ENCODE assay signal across 8 cellular contexts in the genomic region with DNA sequence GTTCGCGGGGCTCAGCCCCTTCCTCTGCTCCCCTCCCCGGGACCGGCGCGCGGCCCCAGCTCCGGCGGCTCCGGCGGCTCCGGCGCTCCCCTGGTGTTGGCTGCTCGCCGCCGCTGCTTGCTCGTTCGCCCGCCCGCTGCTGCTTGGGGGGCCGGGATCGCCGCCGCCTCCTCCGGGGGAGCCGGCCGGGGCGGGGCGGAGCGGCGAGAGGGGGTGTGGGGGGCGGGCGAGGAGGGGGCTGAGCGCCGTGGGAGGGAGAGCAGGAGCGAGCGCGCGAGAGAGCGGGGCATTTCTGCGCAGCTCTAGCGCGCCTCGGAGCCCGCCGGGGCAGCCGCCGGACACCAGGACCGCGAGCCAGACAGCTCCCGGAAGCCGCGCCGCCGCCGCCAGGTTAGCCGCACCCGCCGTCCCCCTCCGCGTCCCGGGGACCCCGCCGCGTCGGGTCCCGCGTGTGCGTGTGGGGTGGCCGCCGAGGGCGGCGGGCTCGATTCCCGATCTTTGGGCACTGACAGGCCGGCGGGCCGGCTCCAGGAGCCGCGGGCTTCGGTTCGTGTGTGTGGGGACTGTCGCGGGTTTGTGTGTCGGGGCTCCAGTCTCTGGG.
DNase-seq lines count a peak whose midpoint lies in the region; ATAC-seq and TF ChIP-seq lines count a peak whose summit lies in the region.

No MANE protein-coding gene starts in this region.

- intact Hi-C loops in activated B cell treated with CpG ODN at 0.5 μM for 24 hours (cut with micrococcal nuclease), result loop anchor here (5.0 kb wide), 1 partner anchor 40 kb away; no protein-coding TSS in a partner anchor
- intact Hi-C loops in natural killer cell (cut with micrococcal nuclease), result no loop called here

- peak; percentile 15 for DNase-seq in stimulated activated CD4-positive, alpha-beta T cell treated with anti-CD3 and anti-CD28 coated beads, Interleukin-12 subunit alpha, Interleukin-12 subunit beta, amount 100 ng/mL, for 4 hours
- no peak for DNase-seq in stimulated activated CD4-positive, alpha-beta T cell treated with anti-CD3 and anti-CD28 coated beads, Interleukin-1b, Interleukin-23, amount 100 ng/mL, for 48 hours
- DNase-seq in activated B cell treated with CpG ODN at 0.5 μM for 24 hours (peak; percentile 34), natural killer cell (no peak), NCI-H510A treated with DMSO at 0.1 percent for 48 hours (lab: John Stamatoyannopoulos, UW) (no peak), inferior parietal cortex (ENCODE audit: extremely low spot score) (no peak)

- no peaks in the 10 kb centered on the region for H3K9me3 Mint-ChIP-seq in activated B cell treated with CpG ODN at 0.5 μM for 24 hours
- H3K9me3 Mint-ChIP-seq in natural killer cell, result no peaks in the 10 kb centered on the region

- H3K36me3 Mint-ChIP-seq in activated B cell treated with CpG ODN at 0.5 μM for 24 hours (ENCODE audit: low read depth) (no peaks in the 10 kb centered on the region), natural killer cell (no peaks in the 10 kb centered on the region)

- ATAC-seq in activated B cell treated with CpG ODN at 0.5 μM for 24 hours (ENCODE audit: low read depth) (peak; percentile 30), esophagus mucosa (peak; percentile 15), natural killer cell (peak; percentile 40 to 68 (median 45)), GM18520 (IDR thresholded peaks at IDR 0.05; ENCODE audit: unreplicated experiment) (no peak)

- H3K4me3 Mint-ChIP-seq in activated B cell treated with CpG ODN at 0.5 μM for 24 hours, result peak overlapping the region; percentile 85
- H3K4me3 Mint-ChIP-seq in natural killer cell, result peak overlapping the region; percentile 81

- H3K27ac Mint-ChIP-seq in activated B cell treated with CpG ODN at 0.5 μM for 24 hours (peak overlapping the region; percentile 14), natural killer cell (peak overlapping the region in 1 of 2 donors; percentile 49)

- H3K4me1 Mint-ChIP-seq in activated B cell treated with CpG ODN at 0.5 μM for 24 hours (peaks cover 28% of the 10 kb centered on the region), natural killer cell (peaks cover 6 to 8% of the 10 kb centered on the region in 2 donors)

- CTCF ChIA-PET in activated B cell treated with CpG ODN at 0.5 μM for 24 hours (lab: Charles Lee), result interaction anchor here (1.3 kb wide), 1 partner anchor 46 kb away, joined by 3 read pairs; no protein-coding TSS in a partner anchor

- POLR2A ChIA-PET in activated B cell treated with CpG ODN at 0.5 μM for 24 hours (lab: Charles Lee), result interaction anchor here (0.6 kb wide), 1 partner anchor 743 kb away, joined by 3 read pairs; no protein-coding TSS in a partner anchor

- H3K27me3 Mint-ChIP-seq in activated B cell treated with CpG ODN at 0.5 μM for 24 hours, result peaks cover 30% of the 10 kb centered on the region
- peaks cover 40 to 45% of the 10 kb centered on the region in 2 donors for H3K27me3 Mint-ChIP-seq in natural killer cell (ENCODE audit: low read depth in 2 of 2)

- no peak for TF ChIP-seq CTCF in activated B cell treated with CpG ODN at 0.5 μM for 24 hours (IDR thresholded peaks at IDR 0.05)
- no peak for TF ChIP-seq CTCF in natural killer cell (IDR thresholded peaks at IDR 0.05)

Comparison
In these comparisons a context has a peak if more than half of its experiments do, and no peak if none do; other contexts are left out.
1. DNase-seq: peak in stimulated activated CD4-positive, alpha-beta T cell treated with anti-CD3 and anti-CD28 coated beads, Interleukin-12 subunit alpha, Interleukin-12 subunit beta, amount 100 ng/mL, for 4 hours (single experiment) and activated B cell treated with CpG ODN at 0.5 μM for 24 hours (single experiment); none in stimulated activated CD4-positive, alpha-beta T cell treated with anti-CD3 and anti-CD28 coated beads, Interleukin-1b, Interleukin-23, amount 100 ng/mL, for 48 hours (single experiment), natural killer cell (single experiment), NCI-H510A treated with DMSO at 0.1 percent for 48 hours (single experiment) and inferior parietal cortex (single experiment).